ENCODE assay signal across 14 cellular contexts in the genomic region with DNA sequence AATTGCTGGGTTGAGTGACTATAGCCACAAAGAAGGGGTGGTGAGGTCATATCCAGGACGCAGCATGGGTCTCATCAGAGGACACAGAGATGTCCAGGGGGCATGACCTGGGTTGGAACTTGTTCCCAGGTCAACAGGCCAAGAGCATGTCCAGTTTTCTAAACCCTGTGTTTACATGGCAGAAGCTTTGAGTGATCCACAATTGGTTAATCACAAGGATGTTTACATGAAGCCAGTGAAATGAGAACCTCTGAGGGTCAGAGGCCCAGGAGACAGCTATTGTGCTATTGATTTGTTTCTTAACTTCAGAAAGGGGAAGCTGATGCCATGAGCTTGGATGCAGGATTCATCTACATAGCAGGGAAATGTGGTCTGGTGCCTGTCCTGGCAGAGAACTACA. TPM values are rescaled to one million over a fixed set of nuclear protein-coding genes. Genes with fewer than 3 reads are reported as not detected.
DNase-seq lines count a peak whose midpoint lies in the region; ATAC-seq and TF ChIP-seq lines count a peak whose summit lies in the region.
"Had no signal": no experiment of that assay in that cellular context is flagged by ENCODE, and none has a peak within 500 bp of the region (broad histone marks: within the 10 kb centered on the region; RNA-seq: fewer than 3 reads in every experiment).

No MANE protein-coding gene starts in this region.

- no peaks in the 10 kb centered on the region for H3K4me1 ChIP-seq in Caco-2

- CTCF ChIA-PET in Caco-2 (lab: Charles Lee) = no interaction called here

- ATAC-seq in left lobe of liver = peak; percentile 60
- ATAC-seq in GM18520 (IDR thresholded peaks at IDR 0.05; ENCODE audit: unreplicated experiment) = no peak
- ATAC-seq: HCT116 had no signal

- H3K4me1 Mint-ChIP-seq in progenitor cell of endocrine pancreas (ENCODE audit: low read depth) (peaks cover 8% of the 10 kb centered on the region), Caco-2 (ENCODE audit: low read depth, unreplicated experiment) (no peaks in the 10 kb centered on the region)
- H3K4me1 Mint-ChIP-seq: B cell; CD4-positive, alpha-beta memory T cell had no signal

- peak; percentile 3 for DNase-seq in D341Med (ENCODE audit: low spot score)
- DNase-seq in NCI-H146 treated with DMSO at 0.1 percent for 48 hours (lab: John Stamatoyannopoulos, UW; ENCODE audit: unreplicated experiment) = peak; percentile 64
- no peak for DNase-seq in left lobe of liver (ENCODE audit: low spot score)
- no peak for DNase-seq in progenitor cell of endocrine pancreas (ENCODE audit: low spot score, unreplicated experiment)
- no peak for DNase-seq in NAMALWA (ENCODE audit: low spot score)
- DNase-seq in Caco-2 = no peak
- DNase-seq: ACHN; C1 segment of cervical spinal cord; CD4-positive, alpha-beta memory T cell; DMS53; GF-D8 had no signal

- H3K9me3 ChIP-seq in Caco-2 = no peaks in the 10 kb centered on the region; the same call in 1 of the 2 replicates

- H3K4me3 ChIP-seq in Caco-2 (ENCODE audit: low read depth, low read length) = no peak overlapping the region

- no peak for TF ChIP-seq CTCF in progenitor cell of endocrine pancreas (IDR thresholded peaks at IDR 0.05; ENCODE audit: unreplicated experiment)
- TF ChIP-seq CTCF in Caco-2 (IDR thresholded peaks at IDR 0.05; ENCODE audit: insufficient read depth in 1 of 2, low read depth in 1 of 2, low read length in 1 of 2, severe bottlenecking in 1 of 2, unreplicated experiment in 1 of 2) = no peak

- BruUV-seq in Caco-2 (replicated peaks; lab: Mats Ljungman, UMichigan) = no TSS peak

- H3K36me3 ChIP-seq in Caco-2 (ENCODE audit: control insufficient read depth, insufficient read depth, low read length) = no peaks in the 10 kb centered on the region

- H3K4me3 Mint-ChIP-seq in progenitor cell of endocrine pancreas (ENCODE audit: low read depth) (no peak overlapping the region), Caco-2 (ENCODE audit: unreplicated experiment) (no peak overlapping the region)
- H3K4me3 Mint-ChIP-seq: B cell; CD4-positive, alpha-beta memory T cell had no signal

- no peaks in the 10 kb centered on the region for H3K9me3 Mint-ChIP-seq in progenitor cell of endocrine pancreas (ENCODE audit: low read depth)
- H3K9me3 Mint-ChIP-seq in Caco-2 (ENCODE audit: unreplicated experiment) = no peaks in the 10 kb centered on the region
- H3K9me3 Mint-ChIP-seq: CD4-positive, alpha-beta memory T cell had no signal

- H3K36me3 Mint-ChIP-seq in progenitor cell of endocrine pancreas (ENCODE audit: insufficient read depth) = no peaks in the 10 kb centered on the region
- no peaks in the 10 kb centered on the region for H3K36me3 Mint-ChIP-seq in Caco-2 (ENCODE audit: insufficient read depth, unreplicated experiment)
- H3K36me3 Mint-ChIP-seq: CD4-positive, alpha-beta memory T cell had no signal

- H3K27me3 Mint-ChIP-seq in progenitor cell of endocrine pancreas = peaks cover 19% of the 10 kb centered on the region
- peaks cover 2% of the 10 kb centered on the region for H3K27me3 Mint-ChIP-seq in Caco-2 (ENCODE audit: insufficient read depth, unreplicated experiment)

- intact Hi-C loops in Caco-2 (cut with micrococcal nuclease; ENCODE audit: unreplicated experiment) = no loop called here

- peak overlapping the region; percentile 25 for H3K27ac Mint-ChIP-seq in progenitor cell of endocrine pancreas
- H3K27ac Mint-ChIP-seq in Caco-2 (ENCODE audit: unreplicated experiment) = no peak overlapping the region
- H3K27ac Mint-ChIP-seq: B cell; CD4-positive, alpha-beta memory T cell had no signal

- POLR2A ChIA-PET in Caco-2 (lab: Charles Lee) = no interaction called here

- H3K27me3 ChIP-seq in Caco-2 (replicated peaks; ENCODE audit: control insufficient read depth, insufficient read depth, low read length) = no peaks in the 10 kb centered on the region

RNA-seq across cellular contexts. Expression of a gene that starts 42.2 kb away (rescaled TPM):
- 7.0 TPM for total RNA-seq in left lobe of liver
- total RNA-seq in progenitor cell of endocrine pancreas = 51.8 and 56.9 TPM in 2 replicates
- total RNA-seq in Caco-2 (2022) = 57.1 and 68.2 TPM in 2 replicates

RNA-seq across cellular contexts. Expression of a gene that starts 42.3 kb away (rescaled TPM):
- total RNA-seq in left lobe of liver (25,131 TPM), progenitor cell of endocrine pancreas (3.8 and 4.4 TPM in 2 replicates), Caco-2 (2022) (23.4 and 26.6 TPM in 2 replicates)

Comparison
In these comparisons a context has a peak if more than half of its experiments do, and no peak if none do; other contexts are left out.
1. DNase-seq: peak in D341Med (single experiment) and NCI-H146 treated with DMSO at 0.1 percent for 48 hours (single experiment); none in left lobe of liver (single experiment), progenitor cell of endocrine pancreas (single experiment), NAMALWA (single experiment) and Caco-2 (0 of 2).
2. RNA of a gene that starts 42.3 kb away (total RNA-seq): 25,131 TPM in left lobe of liver (single experiment); 23.4 to 26.6 TPM in Caco-2 and 3.8 to 4.4 TPM in progenitor cell of endocrine pancreas; every median in the first group is over 100 times any median in the second.